8 cellular contexts compared by ENCODE assay signal in the genomic region with DNA sequence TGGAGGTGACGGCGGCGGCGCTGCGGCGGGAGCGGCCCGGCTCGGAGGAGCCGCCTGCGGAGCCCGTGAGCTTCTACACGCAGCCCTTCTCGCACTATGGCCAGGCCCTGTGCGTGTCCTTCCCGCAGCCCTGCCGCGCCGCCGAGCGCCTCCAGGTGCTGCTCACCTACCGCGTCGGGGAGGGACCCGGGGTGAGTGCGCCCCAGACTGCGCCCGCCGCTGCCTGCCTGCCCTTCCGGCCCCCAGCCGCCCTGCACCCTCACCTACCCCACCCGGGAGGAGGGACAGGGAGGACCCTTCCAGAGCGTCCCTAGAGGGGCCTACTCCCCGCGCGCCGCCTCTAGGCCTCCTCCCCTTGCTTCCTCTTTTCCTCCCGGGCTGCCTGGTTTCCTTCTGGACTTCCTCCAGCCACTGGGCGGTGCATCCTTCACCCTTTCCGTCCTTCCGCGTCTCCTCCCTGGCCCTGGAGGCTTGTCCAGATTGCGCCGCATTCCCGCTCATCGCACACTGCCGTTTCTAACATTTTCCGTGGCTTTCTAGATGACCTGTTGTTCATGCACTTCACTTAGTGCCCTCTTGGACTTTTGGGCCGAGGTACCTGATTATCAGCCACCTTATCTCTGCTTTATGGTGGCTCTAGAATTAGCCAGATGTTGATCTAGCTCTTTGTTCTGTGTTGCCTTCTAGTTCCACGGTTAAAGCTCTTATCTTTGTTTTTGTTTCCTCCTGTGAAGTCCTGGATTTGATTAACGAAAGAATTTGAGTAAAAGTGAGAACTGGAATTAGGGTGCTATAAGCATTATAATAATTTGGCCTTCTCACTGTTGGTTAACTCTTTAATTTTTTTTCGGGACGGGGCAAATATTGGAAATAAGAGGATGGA. TPM values are rescaled to one million over a fixed set of nuclear protein-coding genes. Genes with fewer than 3 reads are reported as not detected.
DNase-seq lines count a peak whose midpoint lies in the region; ATAC-seq, FAIRE-seq and TF ChIP-seq lines count a peak whose summit lies in the region.

No MANE protein-coding gene starts in this region.

- BruUV-seq in A673 (replicated peaks; lab: Mats Ljungman, UMichigan) = no TSS peak

- H3K4me3 Mint-ChIP-seq in WTC11 = peak overlapping the region; percentile 100

- H3K4me1 Mint-ChIP-seq in WTC11 = peaks cover 26% of the 10 kb centered on the region

- H4K20me1 ChIP-seq in keratinocyte (ENCODE audit: control insufficient read depth, extremely low read depth, insufficient read depth, low read length) = no peaks in the 10 kb centered on the region

- H3K9me3 ChIP-seq in A673 (ENCODE audit: low read depth, low read length, poor library complexity, severe bottlenecking) (no peaks in the 10 kb centered on the region), keratinocyte (ENCODE audit: control insufficient read depth, low read depth, low read length) (no peaks in the 10 kb centered on the region)

- dilution Hi-C loops in keratinocyte (cut with MboI; ENCODE audit: extremely low pct_ligation_motif_present, low sequenced_read_pairs) = no loop called here

- H3K36me3 Mint-ChIP-seq in WTC11 = 0 out of 2 replicates have a peak, but pooled peaks cover 2% of the 10 kb centered on the region

- H3K9me1 ChIP-seq in keratinocyte (ENCODE audit: control insufficient read depth, extremely low read depth, insufficient read depth, low read length) = no peaks in the 10 kb centered on the region

- POLR2A ChIA-PET in A673 (lab: Charles Lee; ENCODE audit: low non-redundant PET) = interaction anchor here (0.7 kb wide), 1 partner anchor 410 kb away, joined by 3 read pairs; no protein-coding TSS in a partner anchor
- POLR2A ChIA-PET in WTC11 (lab: Charles Lee) = interaction anchor here (0.8 to 1.2 kb wide), 2 partner anchors 25 to 42 kb away, joined by 3 to 4 read pairs; no protein-coding TSS in a partner anchor

- DNase-seq in A673 (ENCODE audit: low spot score) (peak; percentile 55), NCI-H2171 (lab: John Stamatoyannopoulos, UW) (peak; percentile 57), WTC11 (ENCODE audit: low spot score) (peak; percentile 60), keratinocyte (ENCODE audit: low read depth, low spot score) (no peak)
- peak; percentile 51 for DNase-seq in central memory CD4-positive, alpha-beta T cell
- DNase-seq in stimulated activated CD4-positive, alpha-beta T cell treated with anti-CD3 and anti-CD28 coated beads, Interleukin-15, amount 100 ng/mL, for 1 hour (ENCODE audit: low read depth in 1 of 2, low spot score in 1 of 2) = peak; percentile 20 to 29

- H3K27me3 Mint-ChIP-seq in WTC11 (ENCODE audit: low read depth) = peaks cover 8% of the 10 kb centered on the region

- H3K27me3 ChIP-seq in A673 (replicated peaks; ENCODE audit: insufficient read depth, low read depth, low read length, poor library complexity) = no peaks in the 10 kb centered on the region
- H3K27me3 ChIP-seq in keratinocyte (ENCODE audit: control insufficient read depth, extremely low read depth, insufficient read depth, low read length) = no peaks in the 10 kb centered on the region

- H3K4me3 ChIP-seq in A673 (ENCODE audit: low read depth, low read length, poor library complexity, severe bottlenecking) (peak overlapping the region; percentile 99), keratinocyte (ENCODE audit: control insufficient read depth in 2 of 3, extremely low read depth in 1 of 3, insufficient read depth in 2 of 3, low read depth in 1 of 3, low read length in 3 of 3) (peak overlapping the region; percentile 86 to 95 (median 90))

- FAIRE-seq in keratinocyte (lab: Jason Lieb, UNC) = peak; percentile 61

- H3K27ac ChIP-seq in A673 (ENCODE audit: low read depth, low read length, poor library complexity, severe bottlenecking) (peak overlapping the region; percentile 79), keratinocyte (ENCODE audit: control insufficient read depth, insufficient read depth, low read length) (peak overlapping the region; percentile 81)

- no peak for TF ChIP-seq CTCF in A673 (conservative IDR thresholded peaks at IDR 0.05; ENCODE audit: low read depth, low read length)
- no peak for TF ChIP-seq CTCF in WTC11 (IDR thresholded peaks at IDR 0.05)
- peak in 2 of 3 experiments; percentile 16 to 38 for TF ChIP-seq CTCF in keratinocyte (optimal IDR thresholded peaks at IDR 0.05 in 1 of 3, IDR thresholded peaks at IDR 0.05 in 1 of 3, conservative IDR thresholded peaks at IDR 0.05 in 1 of 3; ENCODE audit: extremely low read depth in 1 of 3, insufficient read depth in 2 of 3, low read length in 3 of 3)

- no peaks in the 10 kb centered on the region for H3K36me3 ChIP-seq in A673 (ENCODE audit: insufficient read depth, low read length, poor library complexity, severe bottlenecking)
- no peaks in the 10 kb centered on the region for H3K36me3 ChIP-seq in keratinocyte (ENCODE audit: control insufficient read depth in 2 of 2, extremely low read depth in 1 of 2, insufficient read depth in 2 of 2, low read length in 2 of 2)

- H2AFZ ChIP-seq in keratinocyte (ENCODE audit: control insufficient read depth, low read length) = peak overlapping the region; percentile 95

- peak overlapping the region; percentile 80 for H3K9ac ChIP-seq in keratinocyte (ENCODE audit: control insufficient read depth, extremely low read depth, insufficient read depth, low read length)

- intact Hi-C loops in A673 (cut with micrococcal nuclease; ENCODE audit: unreplicated experiment) = no loop called here

- CTCF ChIA-PET in A673 (lab: Charles Lee) = interaction anchor here (0.6 to 0.9 kb wide), 2 partner anchors 454 to 471 kb away, joined by 3 to 4 read pairs; no protein-coding TSS in a partner anchor
- CTCF ChIA-PET in WTC11 (lab: Charles Lee) = interaction anchor here (0.7 to 2.7 kb wide), 12 partner anchors 10 to 230 kb away, joined by 3 to 26 read pairs (median 4); no protein-coding TSS in a partner anchor

- ATAC-seq in GM18502 (IDR thresholded peaks at IDR 0.05; ENCODE audit: poor library complexity, unreplicated experiment) = peak; percentile 71
- peak; percentile 45 for ATAC-seq in HG02970 (IDR thresholded peaks at IDR 0.05; ENCODE audit: low FRiP score, unreplicated experiment)
- ATAC-seq in WTC11 = peak; percentile 76

- peak overlapping the region; percentile 96 for H3K27ac Mint-ChIP-seq in WTC11

- peaks cover 34% of the 10 kb centered on the region for H3K79me2 ChIP-seq in keratinocyte (ENCODE audit: control insufficient read depth, insufficient read depth, low read length)

- H3K4me1 ChIP-seq in A673 (ENCODE audit: insufficient read depth, low read length, poor library complexity, severe bottlenecking) (peaks cover 10% of the 10 kb centered on the region), keratinocyte (ENCODE audit: control insufficient read depth, extremely low read depth, insufficient read depth, low read length) (peaks cover 37% of the 10 kb centered on the region)

- H3K9me3 Mint-ChIP-seq in WTC11 = no peaks in the 10 kb centered on the region

- H3K4me2 ChIP-seq in keratinocyte (ENCODE audit: control insufficient read depth, extremely low read depth, insufficient read depth, low read depth, low read length) = peak overlapping the region; percentile 96

RNA-seq across cellular contexts. Expression of a gene that starts 0.7 kb away (rescaled TPM):
- total RNA-seq in A673 (2021) (59.3 and 74.1 TPM in 2 replicates), WTC11 (2021) (57.4 to 61.6 TPM (median 59.2 TPM) in 3 replicates)
- polyA plus RNA-seq in keratinocyte = 35.4 to 63.0 TPM (median 59.8 TPM) in 3 replicates
- polyA plus RNA-seq in keratinocyte (2011; ENCODE audit: low read depth) = 32.3 TPM
- 46.5 and 51.2 TPM in 2 replicates for polyA plus RNA-seq in keratinocyte (2011; cell fraction: cytosol; rRNA removed)
- polyA plus RNA-seq in keratinocyte (2011; cell fraction: nucleus; rRNA removed) = 71.9 and 75.9 TPM in 2 replicates
- 66.8 and 71.1 TPM in 2 replicates for polyA plus RNA-seq in keratinocyte (2012; ENCODE audit: low replicate concordance)
- 53.5 to 133 TPM (median 56.0 TPM) in 3 replicates for polyA minus RNA-seq in keratinocyte
- polyA minus RNA-seq in keratinocyte (2011; cell fraction: cytosol; rRNA and poly(A)+ RNA removed) = 46.4 TPM
- polyA minus RNA-seq in keratinocyte (2011; cell fraction: nucleus; rRNA and poly(A)+ RNA removed) = 29.3 and 37.8 TPM in 2 replicates

RNA-seq across cellular contexts. Expression of a gene that starts 27.2 kb away (rescaled TPM):
- total RNA-seq in A673 (2021) = 0.50 and 0.56 TPM in 2 replicates
- total RNA-seq in WTC11 (2021) = 13.7 to 15.0 TPM (median 14.4 TPM) in 3 replicates
- polyA plus RNA-seq in keratinocyte = 0.23 to 1.1 TPM (median 0.51 TPM) in 3 replicates
- polyA plus RNA-seq in keratinocyte (2011; ENCODE audit: low read depth) = 5.3 TPM
- 0.18 and 0.64 TPM in 2 replicates for polyA plus RNA-seq in keratinocyte (2011; cell fraction: cytosol; rRNA removed)
- 2.2 and 3.1 TPM in 2 replicates for polyA plus RNA-seq in keratinocyte (2011; cell fraction: nucleus; rRNA removed)
- polyA plus RNA-seq in keratinocyte (2012; ENCODE audit: low replicate concordance) = 0.28 and 10.7 TPM in 2 replicates
- polyA minus RNA-seq in keratinocyte = 0.20 to 1.2 TPM (median 0.89 TPM) in 3 replicates
- 1.9 TPM for polyA minus RNA-seq in keratinocyte (2011; cell fraction: cytosol; rRNA and poly(A)+ RNA removed)
- 1.2 TPM in 2 replicates for polyA minus RNA-seq in keratinocyte (2011; cell fraction: nucleus; rRNA and poly(A)+ RNA removed)

RNA-seq across cellular contexts. Expression of a gene that starts 27.9 kb away (rescaled TPM):
- total RNA-seq in A673 (2021) = 111 and 112 TPM in 2 replicates
- 50.3 to 56.1 TPM (median 51.2 TPM) in 3 replicates for total RNA-seq in WTC11 (2021)
- 72.5 to 116 TPM (median 102 TPM) in 3 replicates for polyA plus RNA-seq in keratinocyte
- polyA plus RNA-seq in keratinocyte (2011; ENCODE audit: low read depth) = 29.4 TPM
- 66.3 and 111 TPM in 2 replicates for polyA plus RNA-seq in keratinocyte (2011; cell fraction: cytosol; rRNA removed)
- 48.0 and 65.9 TPM in 2 replicates for polyA plus RNA-seq in keratinocyte (2011; cell fraction: nucleus; rRNA removed)
- polyA plus RNA-seq in keratinocyte (2012; ENCODE audit: low replicate concordance) = 58.3 and 79.9 TPM in 2 replicates
- 25.1 to 36.6 TPM (median 34.0 TPM) in 3 replicates for polyA minus RNA-seq in keratinocyte
- 28.6 TPM for polyA minus RNA-seq in keratinocyte (2011; cell fraction: cytosol; rRNA and poly(A)+ RNA removed)
- 17.3 and 31.0 TPM in 2 replicates for polyA minus RNA-seq in keratinocyte (2011; cell fraction: nucleus; rRNA and poly(A)+ RNA removed)

RNA-seq across cellular contexts. Expression of a gene that starts 36.8 kb away (rescaled TPM):
- total RNA-seq in A673 (2021) (0.20 TPM in 1 of 2 replicates, not detected in the other), WTC11 (2021) (1.5 to 1.9 TPM (median 1.6 TPM) in 3 replicates)
- 0.01 TPM in 1 of 3 replicates, not detected in the others for polyA plus RNA-seq in keratinocyte
- polyA plus RNA-seq in keratinocyte (2011; ENCODE audit: low read depth) = not detected
- polyA plus RNA-seq in keratinocyte (2011; cell fraction: cytosol; rRNA removed) = 0.04 and 0.05 TPM in 2 replicates
- polyA plus RNA-seq in keratinocyte (2011; cell fraction: nucleus; rRNA removed) = 0.04 and 0.08 TPM in 2 replicates
- 0.08 TPM in 1 of 2 replicates, not detected in the other for polyA plus RNA-seq in keratinocyte (2012; ENCODE audit: low replicate concordance)
- polyA minus RNA-seq in keratinocyte = not detected in 3 replicates
- not detected for polyA minus RNA-seq in keratinocyte (2011; cell fraction: cytosol; rRNA and poly(A)+ RNA removed)
- polyA minus RNA-seq in keratinocyte (2011; cell fraction: nucleus; rRNA and poly(A)+ RNA removed) = not detected in 2 replicates

Comparison
In these comparisons a context has a peak if more than half of its experiments do, and no peak if none do; other contexts are left out.
1. CTCF ChIP-seq: peak in keratinocyte (2 of 3); none in A673 (single experiment) and WTC11 (single experiment).
2. Peak in every context shown above with its lines, with median percentiles within 50 percentile points of each other: ATAC-seq.